In the genomic region with DNA sequence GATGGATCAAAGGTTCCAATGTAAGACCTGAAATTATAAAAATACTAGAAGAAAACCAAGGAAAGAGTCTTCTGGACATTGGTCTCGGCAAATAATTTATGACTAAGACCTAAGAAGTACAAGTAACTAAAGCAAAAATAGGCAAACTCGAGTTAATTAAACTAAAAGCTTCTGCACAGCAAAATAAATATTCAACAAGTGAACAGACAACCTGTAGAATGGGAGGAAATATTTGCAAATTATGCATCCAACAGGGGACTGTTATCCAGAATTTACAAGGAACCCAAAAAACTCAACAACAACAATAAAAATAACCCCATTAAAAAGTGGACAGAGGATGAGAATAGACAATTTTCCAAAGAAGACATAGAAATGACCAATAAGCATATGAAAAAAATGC, we compare ENCODE assay signal across 6 cellular contexts.
"Had no signal": no experiment of that assay in that cellular context is flagged by ENCODE, and none has a peak within 500 bp of the region (broad histone marks: within the 10 kb centered on the region; RNA-seq: fewer than 3 reads in every experiment).

No MANE protein-coding gene starts in this region.

- H3K4me3 ChIP-seq: GM12878 had no signal

- DNase-seq: GDM1, GF-D8 had no signal

- FAIRE-seq: G401.6, GM12878, GM12891, GM12892 had no signal
